In genomic region chr7:27185013-27185707, GRCh38 we compare ENCODE assay signal across 1 cellular context.
TF ChIP-seq lines count a peak whose summit lies in the region.

Gene HOXA11, minus strand, starts transcription at chr7:27185232. Its CDS starts 88 bp downstream, at chr7:27185144.

TF ChIP-seq in GM12878, 131 proteins besides CTCF, POLR2A, EP300 and RAD21 (continued from another document):
- TF ChIP-seq BRCA1 (IDR thresholded peaks at IDR 0.05; ENCODE audit: low read depth, low read length) = no peak
- no peak for TF ChIP-seq NBN (IDR thresholded peaks at IDR 0.05)
- TF ChIP-seq ZNF24 (IDR thresholded peaks at IDR 0.05) = no peak
- TF ChIP-seq CUX1 (IDR thresholded peaks at IDR 0.05; ENCODE audit: insufficient replicate concordance, low read depth, low read length) = no peak
- TF ChIP-seq HCFC1 (IDR thresholded peaks at IDR 0.05; ENCODE audit: low read length) = no peak
- no peak for TF ChIP-seq SIN3A (IDR thresholded peaks at IDR 0.05; ENCODE audit: low read depth, low read length)
- no peak for TF ChIP-seq E2F8 (IDR thresholded peaks at IDR 0.05; ENCODE audit: low read depth, partially characterized antibody)
- no peak for TF ChIP-seq ZNF687 (IDR thresholded peaks at IDR 0.05)
- no peak for TF ChIP-seq NFYA (IDR thresholded peaks at IDR 0.05; ENCODE audit: borderline replicate concordance, low read depth, low read length)
- no peak for TF ChIP-seq BCL3 (IDR thresholded peaks at IDR 0.05; ENCODE audit: borderline replicate concordance, insufficient read depth, low read depth, low read length, poor library complexity, severe bottlenecking)
- no peak for TF ChIP-seq SIX5 (IDR thresholded peaks at IDR 0.05; ENCODE audit: low read depth, low read length, severe bottlenecking)
- TF ChIP-seq TARDBP (IDR thresholded peaks at IDR 0.05; ENCODE audit: borderline replicate concordance) = no peak
- TF ChIP-seq PML (IDR thresholded peaks at IDR 0.05; ENCODE audit: low read length) = no peak
- no peak for TF ChIP-seq CHD1 (IDR thresholded peaks at IDR 0.05; ENCODE audit: low read depth, low read length)
- TF ChIP-seq RB1 (IDR thresholded peaks at IDR 0.05; ENCODE audit: borderline replicate concordance) = no peak
- no peak for TF ChIP-seq ETV6 (conservative IDR thresholded peaks at IDR 0.05 in 1 of 2, IDR thresholded peaks at IDR 0.05 in 1 of 2; ENCODE audit: borderline replicate concordance in 1 of 2, low read depth in 1 of 2)
